Comparison of ENCODE assay signal across 11 cellular contexts in the genomic region with DNA sequence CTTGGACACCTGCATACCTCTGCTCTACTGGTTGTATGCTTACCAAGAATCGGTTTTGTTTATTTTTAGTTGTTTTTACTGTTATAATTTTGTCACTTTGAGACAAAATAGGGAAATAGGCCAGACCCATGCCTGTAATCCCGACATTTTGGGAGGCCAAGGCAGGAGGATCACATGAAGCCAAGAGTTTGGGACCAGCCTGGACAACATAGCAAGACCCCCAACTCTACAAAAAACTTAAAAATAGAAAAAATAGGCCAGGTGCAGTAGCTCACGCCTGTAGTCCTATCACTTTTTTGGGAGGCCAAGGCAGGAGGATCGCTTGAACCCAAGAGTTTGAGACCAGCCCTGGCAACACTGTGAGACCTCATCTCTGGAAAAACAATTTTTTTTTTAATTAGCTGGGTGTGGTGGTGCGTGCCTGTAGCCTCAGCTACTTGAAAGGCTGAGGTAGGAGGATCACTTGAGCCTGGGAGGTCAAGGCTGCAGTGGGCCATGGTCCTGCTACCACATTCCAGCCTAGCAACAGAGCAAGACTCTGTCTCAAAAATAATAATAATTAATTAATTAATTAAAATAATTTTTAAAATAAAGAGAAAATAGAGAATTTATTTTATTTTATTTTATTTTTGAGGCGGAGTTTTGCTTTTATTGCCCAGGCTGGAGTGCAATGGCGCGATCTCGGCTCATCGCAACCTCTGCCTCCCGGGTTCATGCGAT. TPM values are rescaled to one million over a fixed set of nuclear protein-coding genes. Genes with fewer than 3 reads are reported as not detected.
DNase-seq lines count a peak whose midpoint lies in the region; ATAC-seq and TF ChIP-seq lines count a peak whose summit lies in the region.
"Had no signal": no experiment of that assay in that cellular context is flagged by ENCODE, and none has a peak within 500 bp of the region (broad histone marks: within the 10 kb centered on the region; RNA-seq: fewer than 3 reads in every experiment).

No MANE protein-coding gene starts in this region.

- H3K4me3 ChIP-seq in adrenal gland, result peak overlapping the region in 2 of 4 donors; percentile 60 to 85
- H3K4me3 ChIP-seq in mesenchymal stem cell (ENCODE audit: insufficient read depth in 1 of 2, low read depth in 1 of 2, low read length in 2 of 2), result peak overlapping the region in 1 of 2 experiments; percentile 99
- peak overlapping the region; percentile 23 to 99 (median 88) for H3K4me3 ChIP-seq in transverse colon
- H3K4me3 ChIP-seq in effector memory CD4-positive, alpha-beta T cell (ENCODE audit: insufficient read depth, low read depth, low read length, poor library complexity, severe bottlenecking), result no peak overlapping the region

- no peak overlapping the region for H2AK5ac ChIP-seq in mesenchymal stem cell (ENCODE audit: low read length, severe bottlenecking)

- H3K14ac ChIP-seq in mesenchymal stem cell (ENCODE audit: low read length in 2 of 2), result no peak overlapping the region

- H3K79me1 ChIP-seq in mesenchymal stem cell (replicated peaks; ENCODE audit: low read length, poor library complexity, severe bottlenecking), result peaks cover 7% of the 10 kb centered on the region

- peaks cover 6% of the 10 kb centered on the region for H3K36me3 Mint-ChIP-seq in activated naive CD4-positive, alpha-beta T cell treated with anti-CD3 and anti-CD28 coated beads, Interleukin-2, amount 10 ng/mL, durations not matched to agents 7 days and 5 days

- WGBS in adrenal gland, 4 donors, result 68 to 80% (median 79%) methylated on average over 12 of the region's 12 CpGs
- WGBS in mesenchymal stem cell, result 97% methylated on average over 11 of the region's 12 CpGs
- 71 to 94% methylated on average over 3 to 12 of the region's 12 CpGs for WGBS in transverse colon (ENCODE audit: low coverage in 1 of 2), 2 donors

- H3K4me3 Mint-ChIP-seq in activated naive CD4-positive, alpha-beta T cell treated with anti-CD3 and anti-CD28 coated beads, Interleukin-2, amount 10 ng/mL, durations not matched to agents 7 days and 5 days, result peak overlapping the region; percentile 95

- H3K27me3 ChIP-seq in adrenal gland (no peaks in the 10 kb centered on the region), mesenchymal stem cell (ENCODE audit: control insufficient read depth in 1 of 2, insufficient read depth in 1 of 2, low read length in 2 of 2) (no peaks in the 10 kb centered on the region), transverse colon (no peaks in the 10 kb centered on the region)
- no peaks in the 10 kb centered on the region for H3K27me3 ChIP-seq in effector memory CD4-positive, alpha-beta T cell (replicated peaks; ENCODE audit: control insufficient read depth, insufficient read depth, low read length, poor library complexity, severe bottlenecking)

- no peak overlapping the region for H4K91ac ChIP-seq in mesenchymal stem cell (ENCODE audit: low read length)

- TF ChIP-seq POLR2A in adrenal gland (IDR thresholded peaks at IDR 0.05) (no peak), transverse colon (IDR thresholded peaks at IDR 0.05) (no peak)

- H3K4ac ChIP-seq in mesenchymal stem cell (ENCODE audit: low read depth in 1 of 2, low read length in 2 of 2), result no peak overlapping the region

- no peak overlapping the region for H2BK120ac ChIP-seq in mesenchymal stem cell (ENCODE audit: low read depth, low read length)

- H3K4me1 ChIP-seq in adrenal gland (replicated peaks in 1 of 2) (peaks cover 12 to 16% of the 10 kb centered on the region in 2 donors), mesenchymal stem cell (ENCODE audit: control insufficient read depth, insufficient read depth, low read depth, low read length) (peaks cover 6% of the 10 kb centered on the region), transverse colon (peaks cover 13 to 27% (median 17%) of the 10 kb centered on the region in 4 donors)
- H3K4me1 ChIP-seq in effector memory CD4-positive, alpha-beta T cell (ENCODE audit: control insufficient read depth, insufficient read depth, low read length, poor library complexity, severe bottlenecking), result no peaks in the 10 kb centered on the region

- H3K27ac Mint-ChIP-seq in activated naive CD4-positive, alpha-beta T cell treated with anti-CD3 and anti-CD28 coated beads, Interleukin-2, amount 10 ng/mL, durations not matched to agents 7 days and 5 days, result no peak overlapping the region

- peaks cover 27% of the 10 kb centered on the region for H3K4me1 Mint-ChIP-seq in activated naive CD4-positive, alpha-beta T cell treated with anti-CD3 and anti-CD28 coated beads, Interleukin-2, amount 10 ng/mL, durations not matched to agents 7 days and 5 days

- no peak overlapping the region for H3K23ac ChIP-seq in mesenchymal stem cell (ENCODE audit: low read length in 2 of 2)

- H3K27me3 Mint-ChIP-seq in activated naive CD4-positive, alpha-beta T cell treated with anti-CD3 and anti-CD28 coated beads, Interleukin-2, amount 10 ng/mL, durations not matched to agents 7 days and 5 days, result peaks cover 28% of the 10 kb centered on the region
- H3K27me3 Mint-ChIP-seq: activated B cell treated with CpG ODN at 0.5 μM for 24 hours had no signal

- no peak overlapping the region for H3K4me2 ChIP-seq in mesenchymal stem cell (ENCODE audit: low read length, poor library complexity, severe bottlenecking)

- no peak for DNase-seq in activated naive CD4-positive, alpha-beta T cell treated with anti-CD3 and anti-CD28 coated beads, Interleukin-2, amount 10 ng/mL, durations not matched to agents 7 days and 5 days
- DNase-seq in activated naive CD4-positive, alpha-beta T cell treated with Interleukin-2 at 50 U/mL for 16 hours, result no peak
- DNase-seq in adrenal gland (no peak), mesenchymal stem cell (no peak), transverse colon (no peak)
- no peak for DNase-seq in effector memory CD4-positive, alpha-beta T cell
- DNase-seq: activated B cell treated with CpG ODN at 0.5 μM for 24 hours; effector CD4-positive, alpha-beta T cell; stimulated activated naive CD4-positive, alpha-beta T cell treated with Interleukin-2 at 50 U/mL for 16 hours had no signal

- in situ Hi-C loops in transverse colon (cut with MboI; ENCODE audit: low pct_ligation_motif_present in 1 of 4, low pct_unique_long_range_greater_than_20kb in 1 of 4, low sequenced_read_pairs in 3 of 4), result no loop called here

- H3K36me3 ChIP-seq in adrenal gland (replicated peaks in 1 of 2) (no peaks in the 10 kb centered on the region), mesenchymal stem cell (ENCODE audit: control insufficient read depth in 1 of 2, insufficient read depth in 2 of 2, low read depth in 1 of 2, low read length in 2 of 2) (peaks cover 5 to 11% of the 10 kb centered on the region in 2 experiments), transverse colon (no peaks in the 10 kb centered on the region)
- H3K36me3 ChIP-seq in effector memory CD4-positive, alpha-beta T cell (ENCODE audit: control insufficient read depth, insufficient read depth, low read length), result peaks cover 5% of the 10 kb centered on the region

- peak overlapping the region; percentile 97 for H3K9ac ChIP-seq in mesenchymal stem cell (ENCODE audit: low read length)

- H3K9me3 ChIP-seq in adrenal gland (replicated peaks in 1 of 3), result no peaks in the 10 kb centered on the region
- H3K9me3 ChIP-seq in mesenchymal stem cell (ENCODE audit: control insufficient read depth, low read length), result no peaks in the 10 kb centered on the region
- no peaks in the 10 kb centered on the region for H3K9me3 ChIP-seq in transverse colon
- H3K9me3 ChIP-seq in effector memory CD4-positive, alpha-beta T cell (ENCODE audit: control insufficient read depth, low read length), result no peaks in the 10 kb centered on the region

- intact Hi-C loops in adrenal gland (cut with DNase I) (no loop called here), transverse colon (cut with DNase I; ENCODE audit: low total_unique reads) (no loop called here)

- no peak for TF ChIP-seq EP300 in transverse colon (IDR thresholded peaks at IDR 0.05; ENCODE audit: low read depth)

- H3K9me3 Mint-ChIP-seq in activated naive CD4-positive, alpha-beta T cell treated with anti-CD3 and anti-CD28 coated beads, Interleukin-2, amount 10 ng/mL, durations not matched to agents 7 days and 5 days, result no peaks in the 10 kb centered on the region
- H3K9me3 Mint-ChIP-seq: activated B cell treated with CpG ODN at 0.5 μM for 24 hours had no signal

- H2AFZ ChIP-seq in mesenchymal stem cell (ENCODE audit: low read depth, low read length), result no peak overlapping the region

- no peak overlapping the region for H2BK5ac ChIP-seq in mesenchymal stem cell (ENCODE audit: low read depth, low read length, poor library complexity, severe bottlenecking)

- H2BK15ac ChIP-seq in mesenchymal stem cell (ENCODE audit: low read depth, poor library complexity, severe bottlenecking), result no peak overlapping the region

- no peak overlapping the region for H2BK12ac ChIP-seq in mesenchymal stem cell (ENCODE audit: low read length in 2 of 2)

- TF ChIP-seq CTCF in adrenal gland (IDR thresholded peaks at IDR 0.05) (no peak), transverse colon (IDR thresholded peaks at IDR 0.05) (no peak)

- H4K8ac ChIP-seq in mesenchymal stem cell (ENCODE audit: low read length), result no peak overlapping the region

- H3K27ac ChIP-seq in adrenal gland, result peak overlapping the region in 3 of 5 donors; percentile 84 to 88 (median 87)
- no peak overlapping the region for H3K27ac ChIP-seq in mesenchymal stem cell (ENCODE audit: low read length, poor library complexity, severe bottlenecking)
- peak overlapping the region; percentile 84 to 95 (median 90) for H3K27ac ChIP-seq in transverse colon
- no peak overlapping the region for H3K27ac ChIP-seq in effector memory CD4-positive, alpha-beta T cell (ENCODE audit: insufficient read depth, low read length, poor library complexity, severe bottlenecking)

- no peak for ATAC-seq in HG02870 (IDR thresholded peaks at IDR 0.05; ENCODE audit: unreplicated experiment)
- ATAC-seq in GM21447 (IDR thresholded peaks at IDR 0.05; ENCODE audit: unreplicated experiment), result no peak

- CTCF ChIA-PET in activated naive CD4-positive, alpha-beta T cell treated with anti-CD3 and anti-CD28 coated beads, Interleukin-2, amount 10 ng/mL, durations not matched to agents 7 days and 5 days (lab: Charles Lee), result interaction anchor here (0.8 to 1.2 kb wide), 2 partner anchors 112 to 325 kb away, joined by 3 to 4 read pairs; no protein-coding TSS in a partner anchor

- no peak overlapping the region for H3K18ac ChIP-seq in mesenchymal stem cell (ENCODE audit: low read depth in 1 of 2, low read length in 2 of 2)

RNA-seq across cellular contexts. Expression of a gene that starts 1.3 kb away (rescaled TPM):
- total RNA-seq in adrenal gland (10 to 100 TPM; 39.5 to 81.3 (median 58.9) TPM), transverse colon (10 to 100 TPM; 30.7 to 78.8 (median 63.8) TPM)
- 100 to 1,000 TPM in 1 of 3 donors, 10 to 100 TPM in 2; 21.0 to 137 (median 22.0) TPM for polyA plus RNA-seq in adrenal gland
- polyA plus RNA-seq in mesenchymal stem cell (2013, experiment 1 of 2), result 40.2 TPM
- 42.8 TPM for polyA plus RNA-seq in mesenchymal stem cell (2013, experiment 2 of 2)

RNA-seq across cellular contexts. Expression of a gene that starts 13.1 kb away (rescaled TPM):
- total RNA-seq in adrenal gland, result 1 to 10 TPM in 5 of 8 donors, under 1 TPM in 1, not detected in 2; 0.91 to 3.1 (median 1.8) TPM
- polyA plus RNA-seq in adrenal gland, result 1 to 10 TPM; 1.3 to 5.2 (median 2.7) TPM
- 0.55 TPM for polyA plus RNA-seq in mesenchymal stem cell (2013, experiment 1 of 2)
- polyA plus RNA-seq in mesenchymal stem cell (2013, experiment 2 of 2), result 0.56 TPM
- total RNA-seq in transverse colon, result 100 to 1,000 TPM in 1 of 4 donors, 10 to 100 TPM in 2, 1 to 10 TPM in 1; 7.5 to 210 (median 45.3) TPM

Comparison
In these comparisons a context has a peak if more than half of its experiments do, and no peak if none do; other contexts are left out.
1. H3K27ac ChIP-seq: peak in adrenal gland (3 of 5) and transverse colon (4 of 4); none in mesenchymal stem cell (single experiment) and effector memory CD4-positive, alpha-beta T cell (single experiment).